Comparison of ENCODE assay signal across 1 cellular context in genomic region chr9:94995294-94995693, GRCh38.
TF ChIP-seq lines count a peak whose summit lies in the region.

No MANE protein-coding gene starts in this region.

TF ChIP-seq in A549, 52 proteins besides CTCF, POLR2A, EP300 and RAD21 (continued from another document):
- TF ChIP-seq RARB (CRISPR knock-in tag; IDR thresholded peaks at IDR 0.05) (no peak), E2F6 (IDR thresholded peaks at IDR 0.05; ENCODE audit: borderline replicate concordance, low read depth) (no peak), HEYL (CRISPR knock-in tag; IDR thresholded peaks at IDR 0.05) (no peak), ESRRA (IDR thresholded peaks at IDR 0.05; ENCODE audit: borderline replicate concordance, low read length) (no peak), EHMT2 (IDR thresholded peaks at IDR 0.05; ENCODE audit: low read depth) (no peak), ZSCAN20 (CRISPR knock-in tag; IDR thresholded peaks at IDR 0.05) (no peak), REST (IDR thresholded peaks at IDR 0.05) (no peak), RCOR1 (IDR thresholded peaks at IDR 0.05; ENCODE audit: low read depth, low read length) (no peak), JUNB (IDR thresholded peaks at IDR 0.05) (no peak), FOSL2 (IDR thresholded peaks at IDR 0.05) (no peak), FOSL2 (CRISPR knock-in tag; IDR thresholded peaks at IDR 0.05) (no peak), ZNF302 (CRISPR knock-in tag; IDR thresholded peaks at IDR 0.05) (no peak), SMC3 (IDR thresholded peaks at IDR 0.05) (no peak)
